ENCODE assay signal across 11 cellular contexts in genomic region chr3:150237490-150237889, GRCh38.
DNase-seq lines count a peak whose midpoint lies in the region; ATAC-seq and TF ChIP-seq lines count a peak whose summit lies in the region.
"Had no signal": no experiment of that assay in that cellular context is flagged by ENCODE, and none has a peak within 500 bp of the region (broad histone marks: within the 10 kb centered on the region; RNA-seq: fewer than 3 reads in every experiment).

No MANE protein-coding gene starts in this region.

- H3K27ac ChIP-seq in left lung = no peak overlapping the region

- H3K4me1 ChIP-seq in left lung = no peaks in the 10 kb centered on the region
- H3K4me1 ChIP-seq: HAP-1 had no signal

- peaks cover 61% of the 10 kb centered on the region for H3K4me1 Mint-ChIP-seq in nephron

- TF ChIP-seq CTCF in AG10803 (conservative IDR thresholded peaks at IDR 0.05; ENCODE audit: low read length) = no peak
- TF ChIP-seq CTCF in nephron (IDR thresholded peaks at IDR 0.05; ENCODE audit: unreplicated experiment in 3 of 3) = no peak
- no peak for TF ChIP-seq CTCF in left lung (IDR thresholded peaks at IDR 0.05)
- no peak for TF ChIP-seq CTCF in GM10248 (IDR thresholded peaks at IDR 0.05; ENCODE audit: control extremely low read depth, extremely low read depth, low read depth, missing control alignments)

- H3K27me3 ChIP-seq in left lung = no peaks in the 10 kb centered on the region

- H3K4me3 ChIP-seq in AG10803 (ENCODE audit: low read length) = no peak overlapping the region
- H3K4me3 ChIP-seq in left lung = no peak overlapping the region
- H3K4me3 ChIP-seq: HAP-1 had no signal

- intact Hi-C loops in left lung (cut with DNase I) = no loop called here

- H3K9me3 Mint-ChIP-seq in nephron = no peaks in the 10 kb centered on the region
- H3K9me3 Mint-ChIP-seq: activated T-helper 2 cell treated with anti-CD3 and anti-CD28 coated beads, Interferon-gamma antibody, Interleukin-2, Interleukin-4, amounts not matched to agents 10 μg/mL and 5 μg/mL and 100 μg/mL, durations not matched to agents 14 hours and 24 hours and 36 hours had no signal

- POLR2A ChIA-PET in GM10248 (lab: Yijun Ruan, JAX) = no interaction called here

- H3K9me3 ChIP-seq in left lung = no peaks in the 10 kb centered on the region
- H3K9me3 ChIP-seq: HAP-1 had no signal

- peak overlapping the region in 2 of 3 experiments; percentile 20 to 71 for H3K27ac Mint-ChIP-seq in nephron
- H3K27ac Mint-ChIP-seq: activated T-helper 2 cell treated with anti-CD3 and anti-CD28 coated beads, Interferon-gamma antibody, Interleukin-2, Interleukin-4, amounts not matched to agents 10 μg/mL and 5 μg/mL and 100 μg/mL, durations not matched to agents 14 hours and 24 hours and 36 hours had no signal

- H3K36me3 ChIP-seq in left lung = no peaks in the 10 kb centered on the region
- H3K36me3 ChIP-seq: HAP-1 had no signal

- CTCF ChIA-PET in GM10248 (lab: Yijun Ruan, JAX) = interaction anchor here (0.9 to 1.7 kb wide), 4 partner anchors 9 to 30 kb away, joined by 3 to 5 read pairs (median 4); no protein-coding TSS in a partner anchor

- no peak for ATAC-seq in GM18858 (IDR thresholded peaks at IDR 0.05; ENCODE audit: unreplicated experiment)
- no peak for ATAC-seq in GM21390 (IDR thresholded peaks at IDR 0.05; ENCODE audit: unreplicated experiment)
- ATAC-seq in left lung = no peak

- H3K36me3 Mint-ChIP-seq in nephron (ENCODE audit: low read depth) = no peaks in the 10 kb centered on the region

- no peak overlapping the region for H3K4me3 Mint-ChIP-seq in nephron

- no peaks in the 10 kb centered on the region for H3K27me3 Mint-ChIP-seq in nephron (ENCODE audit: low read depth)

- DNase-seq in AG10803 (ENCODE audit: low read depth) = peak; percentile 73
- DNase-seq in NCI-H2029 (lab: John Stamatoyannopoulos, UW) = peak; percentile 65
- DNase-seq in cerebellum (ENCODE audit: low spot score) = peak; percentile 63
- DNase-seq in left lung = no peak
- no peak for DNase-seq in GM10248 (ENCODE audit: extremely low spot score)
- DNase-seq: NCI-H510A treated with DMSO at 0.1 percent for 48 hours had no signal

Comparison
In these comparisons a context has a peak if more than half of its experiments do, and no peak if none do; other contexts are left out.
1. DNase-seq: peak in AG10803 (single experiment), NCI-H2029 (single experiment) and cerebellum (single experiment); none in left lung (0 of 2) and GM10248 (single experiment).